21 cellular contexts compared by ENCODE assay signal in genomic region chr3:124600765-124601164, GRCh38.
DNase-seq lines count a peak whose midpoint lies in the region; ATAC-seq, FAIRE-seq and TF ChIP-seq lines count a peak whose summit lies in the region.
"Had no signal": no experiment of that assay in that cellular context is flagged by ENCODE, and none has a peak within 500 bp of the region (broad histone marks: within the 10 kb centered on the region; RNA-seq: fewer than 3 reads in every experiment).

No MANE protein-coding gene starts in this region.

- H3K56ac ChIP-seq in mesendoderm (ENCODE audit: low read length) = no peak overlapping the region

- no peaks in the 10 kb centered on the region for H3K27me3 ChIP-seq in PC-3 (ENCODE audit: low read length)
- no peaks in the 10 kb centered on the region for H3K27me3 ChIP-seq in mesendoderm (ENCODE audit: insufficient read depth, low read length, poor library complexity)
- H3K27me3 ChIP-seq in stomach smooth muscle (ENCODE audit: control insufficient read depth in 1 of 2, insufficient read depth in 2 of 2, low read length in 2 of 2) = no peaks in the 10 kb centered on the region

- intact Hi-C loops in PC-3 (cut with micrococcal nuclease) (loop anchor here (2.0 to 10.0 kb wide), 2 partner anchors 36 to 64 kb away; no protein-coding TSS in a partner anchor), kidney (cut with DNase I) (no loop called here)

- H3K27ac ChIP-seq in PC-3 (ENCODE audit: low read length) = peak overlapping the region; percentile 84
- H3K27ac ChIP-seq in epithelial cell of prostate = peak overlapping the region; percentile 44
- no peak overlapping the region for H3K27ac ChIP-seq in mesendoderm (ENCODE audit: low read depth, low read length)
- H3K27ac ChIP-seq in stomach smooth muscle (ENCODE audit: low read length) = peak overlapping the region; percentile 19
- H3K27ac ChIP-seq in kidney (ENCODE audit: low read depth in 2 of 2, low read length in 2 of 2) = no peak overlapping the region
- H3K27ac ChIP-seq: parathyroid adenoma had no signal

- no peak overlapping the region for H3K18ac ChIP-seq in mesendoderm (ENCODE audit: low read length)

- H4K8ac ChIP-seq in mesendoderm (ENCODE audit: low read depth, low read length) = no peak overlapping the region

- H2AK5ac ChIP-seq in mesendoderm (ENCODE audit: low read length) = no peak overlapping the region

- no peak overlapping the region for H2AFZ ChIP-seq in PC-3 (ENCODE audit: low read length)
- H2AFZ ChIP-seq: parathyroid adenoma had no signal

- H3K4me2 ChIP-seq in PC-3 (ENCODE audit: low read length) (peak overlapping the region; percentile 69), mesendoderm (ENCODE audit: low read length) (no peak overlapping the region)

- WGBS in mesendoderm (ENCODE audit: extremely low coverage, insufficient coverage, low lambda C conversion rate) = no CpG with 5 or more reads among the region's 4 CpGs

- POLR2A ChIA-PET in PC-3 (lab: Charles Lee; ENCODE audit: unreplicated experiment) = no interaction called here

- H3K9ac ChIP-seq in PC-3 (ENCODE audit: low read length) = peak overlapping the region; percentile 39
- no peak overlapping the region for H3K9ac ChIP-seq in mesendoderm (ENCODE audit: low read length)
- H3K9ac ChIP-seq in stomach smooth muscle (ENCODE audit: low read length in 2 of 2) = no peak overlapping the region
- H3K9ac ChIP-seq in kidney (ENCODE audit: low read length in 2 of 2) = no peak overlapping the region
- H3K9ac ChIP-seq: parathyroid adenoma had no signal

- no peaks in the 10 kb centered on the region for H3K79me2 ChIP-seq in PC-3 (ENCODE audit: low read length)
- H3K79me2 ChIP-seq in mesendoderm (ENCODE audit: control insufficient read depth, insufficient read depth, low read length) = no peaks in the 10 kb centered on the region

- H3K36me3 ChIP-seq in PC-3 (ENCODE audit: low read depth, low read length) (no peaks in the 10 kb centered on the region), mesendoderm (ENCODE audit: control insufficient read depth, insufficient read depth, low read length) (no peaks in the 10 kb centered on the region), stomach smooth muscle (ENCODE audit: control insufficient read depth in 2 of 2, insufficient read depth in 2 of 2, low read length in 2 of 2) (no peaks in the 10 kb centered on the region), kidney (ENCODE audit: control insufficient read depth in 1 of 2, insufficient read depth in 2 of 2, low read length in 2 of 2) (no peaks in the 10 kb centered on the region)

- no peaks in the 10 kb centered on the region for H4K20me1 ChIP-seq in PC-3 (ENCODE audit: low read length)

- no peak overlapping the region for H2BK5ac ChIP-seq in mesendoderm (ENCODE audit: low read length)

- H3K4me3 ChIP-seq in PC-3 (ENCODE audit: low read length) (peak overlapping the region; percentile 14; the same call in 1 of the 2 replicates), mesendoderm (ENCODE audit: low read length) (no peak overlapping the region), stomach smooth muscle (ENCODE audit: low read length in 2 of 2) (no peak overlapping the region), kidney (ENCODE audit: low read length in 2 of 2) (no peak overlapping the region)
- H3K4me3 ChIP-seq: coronary artery had no signal

- H3F3A ChIP-seq in PC-3 (ENCODE audit: low read length, unreplicated experiment) = no peaks in the 10 kb centered on the region

- H3K9me3 ChIP-seq in PC-3 (ENCODE audit: low read length) (no peaks in the 10 kb centered on the region), stomach smooth muscle (ENCODE audit: control insufficient read depth in 2 of 2, low read length in 2 of 2) (no peaks in the 10 kb centered on the region), kidney (ENCODE audit: control insufficient read depth in 1 of 2, low read length in 2 of 2) (no peaks in the 10 kb centered on the region)

- FAIRE-seq in kidney (lab: Jason Lieb, UNC) = no peak

- H3K79me1 ChIP-seq in mesendoderm (ENCODE audit: low read length) = peaks cover 2% of the 10 kb centered on the region

- CTCF ChIA-PET in PC-3 (lab: Charles Lee) = no interaction called here

- H3K4me1 ChIP-seq in PC-3 (ENCODE audit: insufficient read depth, low read length) (peaks cover 38% of the 10 kb centered on the region), mesendoderm (ENCODE audit: control insufficient read depth, low read depth, low read length) (no peaks in the 10 kb centered on the region), stomach smooth muscle (ENCODE audit: control insufficient read depth, insufficient read depth, low read length) (peaks cover 34% of the 10 kb centered on the region), kidney (ENCODE audit: control insufficient read depth in 1 of 2, insufficient read depth in 1 of 2, low read depth in 1 of 2, low read length in 2 of 2) (peaks cover 0 to 4% of the 10 kb centered on the region in 2 donors)

- 0 out of 2 replicates have a peak, but pooled peaks cover 5% of the 10 kb centered on the region for H3K9me2 ChIP-seq in PC-3 (replicated peaks; ENCODE audit: low read length)

- H4K5ac ChIP-seq in mesendoderm (ENCODE audit: low read length) = no peak overlapping the region

- no peak overlapping the region for H3K23ac ChIP-seq in mesendoderm (ENCODE audit: low read length)

- peak overlapping the region; percentile 48 for H2BK15ac ChIP-seq in mesendoderm (replicated peaks; ENCODE audit: low read depth)

- DNase-seq in PC-3 = peak; percentile 67
- DNase-seq in epithelial cell of prostate (ENCODE audit: low read depth, low spot score) = no peak
- DNase-seq in mesendoderm = no peak
- DNase-seq in HCEC 1CT = no peak
- DNase-seq in kidney = no peak
- DNase-seq in dermis blood vessel endothelial cell = no peak
- DNase-seq in NCI-H2227 treated with DMSO at 0.1 percent for 48 hours (lab: John Stamatoyannopoulos, UW) = no peak
- DNase-seq: activated CD4-positive, alpha-beta memory T cell treated with anti-CD3 and anti-CD28 coated beads, Interleukin-2, amount 10 ng/mL, durations not matched to agents 7 days and 5 days; activated effector memory CD4-positive, alpha-beta T cell treated with Interleukin-2 at 50 U/mL for 16 hours; CD4-positive, alpha-beta memory T cell; foreskin melanocyte; GF-D8; NCI-H1092; NCI-H2029; NCI-H345; NCI-H82; nephron progenitor cell; SHP77 treated with DMSO at 0.1 percent for 48 hours had no signal

- peak; percentile 30 for ATAC-seq in PC-3

- H2BK120ac ChIP-seq in mesendoderm (ENCODE audit: low read depth, low read length) = no peak overlapping the region

- no peak overlapping the region for H3K4ac ChIP-seq in mesendoderm (ENCODE audit: low read depth, low read length)

- TF ChIP-seq CTCF in PC-3 (conservative IDR thresholded peaks at IDR 0.05; ENCODE audit: low read depth, low read length) (no peak), kidney (IDR thresholded peaks at IDR 0.05; ENCODE audit: borderline replicate concordance, extremely low read depth, insufficient read depth) (no peak)

- BruUV-seq in PC-3 (replicated peaks; lab: Mats Ljungman, UMichigan) = no TSS peak

Comparison
In these comparisons a context has a peak if more than half of its experiments do, and no peak if none do; other contexts are left out.
1. H3K27ac ChIP-seq: peak in PC-3 (single experiment), epithelial cell of prostate (single experiment) and stomach smooth muscle (single experiment); none in mesendoderm (single experiment) and kidney (0 of 2).